Comparison of ENCODE assay signal across 7 cellular contexts in genomic region chr3:52022323-52023100, GRCh38. TPM values are rescaled to one million over a fixed set of nuclear protein-coding genes. Genes with fewer than 3 reads are reported as not detected.
DNase-seq lines count a peak whose midpoint lies in the region; ATAC-seq and TF ChIP-seq lines count a peak whose summit lies in the region.
"Had no signal": no experiment of that assay in that cellular context is flagged by ENCODE, and none has a peak within 500 bp of the region (broad histone marks: within the 10 kb centered on the region; RNA-seq: fewer than 3 reads in every experiment).

No MANE protein-coding gene starts in this region.

- H3K36me3 ChIP-seq in tibial nerve, result no peaks in the 10 kb centered on the region

- 45 to 55% methylated on average over 18 to 20 of the region's 20 CpGs for WGBS in tibial nerve, 2 donors

- no peaks in the 10 kb centered on the region for H3K36me3 Mint-ChIP-seq in activated T-helper 17 cell treated with anti-CD3 and anti-CD28 coated beads, Interleukin-2, amount 50 U/mL, for 72 hours (ENCODE audit: low read depth)

- DNase-seq in NCI-H524 (lab: John Stamatoyannopoulos, UW) (peak; percentile 59 to 76), NCI-H524 treated with DMSO at 0.1 percent for 48 hours (lab: John Stamatoyannopoulos, UW) (no peak), left cardiac atrium (peak; percentile 58), tibial nerve (ENCODE audit: low spot score in 2 of 2) (no peak), NCI-H2081 (lab: John Stamatoyannopoulos, UW) (no peak)
- DNase-seq: activated CD4-positive, alpha-beta T cell treated with anti-CD3 and anti-CD28 coated beads, Interleukin-2, amount 10 ng/mL, durations not matched to agents 24 days and 14 days had no signal

- H3K4me3 Mint-ChIP-seq in activated T-helper 17 cell treated with anti-CD3 and anti-CD28 coated beads, Interleukin-2, amount 50 U/mL, for 72 hours, result no peak overlapping the region
- H3K4me3 Mint-ChIP-seq: activated CD4-positive, alpha-beta T cell treated with anti-CD3 and anti-CD28 coated beads, Interleukin-2, amount 10 ng/mL, durations not matched to agents 24 days and 14 days had no signal

- H3K27me3 ChIP-seq in tibial nerve, result no peaks in the 10 kb centered on the region

- peak in 1 of 2 donors; percentile 36 for TF ChIP-seq EP300 in tibial nerve (IDR thresholded peaks at IDR 0.05)

- H3K27ac ChIP-seq in tibial nerve, result peak overlapping the region in 3 of 4 donors; percentile 15 to 94 (median 88)

- no peak for TF ChIP-seq POLR2A in tibial nerve (IDR thresholded peaks at IDR 0.05)

- no peak overlapping the region for H3K4me3 ChIP-seq in tibial nerve

- ATAC-seq in left cardiac atrium, result peak; percentile 27 to 29
- ATAC-seq in activated T-helper 17 cell treated with anti-CD3 and anti-CD28 coated beads, Interleukin-2, amount 50 U/mL, for 72 hours (replicated peaks), result no peak

- no peaks in the 10 kb centered on the region for H3K9me3 ChIP-seq in tibial nerve

- H3K9me3 Mint-ChIP-seq in activated T-helper 17 cell treated with anti-CD3 and anti-CD28 coated beads, Interleukin-2, amount 50 U/mL, for 72 hours, result no peaks in the 10 kb centered on the region
- H3K9me3 Mint-ChIP-seq: activated CD4-positive, alpha-beta T cell treated with anti-CD3 and anti-CD28 coated beads, Interleukin-2, amount 10 ng/mL, durations not matched to agents 24 days and 14 days had no signal

- H3K27me3 Mint-ChIP-seq in activated T-helper 17 cell treated with anti-CD3 and anti-CD28 coated beads, Interleukin-2, amount 50 U/mL, for 72 hours, result no peaks in the 10 kb centered on the region
- H3K27me3 Mint-ChIP-seq: activated CD4-positive, alpha-beta T cell treated with anti-CD3 and anti-CD28 coated beads, Interleukin-2, amount 10 ng/mL, durations not matched to agents 24 days and 14 days had no signal

- no peak overlapping the region for H3K27ac Mint-ChIP-seq in activated T-helper 17 cell treated with anti-CD3 and anti-CD28 coated beads, Interleukin-2, amount 50 U/mL, for 72 hours
- H3K27ac Mint-ChIP-seq: activated CD4-positive, alpha-beta T cell treated with anti-CD3 and anti-CD28 coated beads, Interleukin-2, amount 10 ng/mL, durations not matched to agents 24 days and 14 days had no signal

- peak in 1 of 5 experiments; percentile 6 for TF ChIP-seq CTCF in tibial nerve (IDR thresholded peaks at IDR 0.05)

- intact Hi-C loops in left cardiac atrium (cut with DNase I), result no loop called here

- peaks cover 0 to 77% (median 32%) of the 10 kb centered on the region in 4 donors for H3K4me1 ChIP-seq in tibial nerve

- peaks cover 17% of the 10 kb centered on the region for H3K4me1 Mint-ChIP-seq in activated T-helper 17 cell treated with anti-CD3 and anti-CD28 coated beads, Interleukin-2, amount 50 U/mL, for 72 hours

RNA-seq across cellular contexts. Expression of gene RPL29, which starts 26.8 kb away (rescaled TPM):
- total RNA-seq in left cardiac atrium, result 100 to 1,000 TPM; 586 to 682 TPM
- 1,000 to 10,000 TPM in 3 of 4 donors, 100 to 1,000 TPM in 1; 809 to 1,472 (median 1,336) TPM for total RNA-seq in tibial nerve
- 1,000 to 10,000 TPM; 1,433 to 1,498 TPM for total RNA-seq in activated T-helper 17 cell treated with anti-CD3 and anti-CD28 coated beads, Interleukin-2, amount 50 U/mL, for 72 hours

RNA-seq across cellular contexts. Expression of gene DUSP7, which starts 33.9 kb away (rescaled TPM):
- total RNA-seq in left cardiac atrium, result 10 to 100 TPM; 24.6 to 39.3 TPM
- total RNA-seq in tibial nerve, result 10 to 100 TPM in 3 of 4 donors, 1 to 10 TPM in 1; 8.1 to 15.0 (median 11.5) TPM
- total RNA-seq in activated T-helper 17 cell treated with anti-CD3 and anti-CD28 coated beads, Interleukin-2, amount 50 U/mL, for 72 hours, result 10 to 100 TPM; 19.3 to 25.1 TPM

RNA-seq across cellular contexts. Expression of gene ACY1, which starts 39.2 kb away (rescaled TPM):
- total RNA-seq in left cardiac atrium (10 to 100 TPM; 21.8 to 24.8 TPM), tibial nerve (10 to 100 TPM; 32.2 to 61.0 (median 45.6) TPM)
- 10 to 100 TPM; 39.5 to 49.9 TPM for total RNA-seq in activated T-helper 17 cell treated with anti-CD3 and anti-CD28 coated beads, Interleukin-2, amount 50 U/mL, for 72 hours

RNA-seq across cellular contexts. Expression of gene ABHD14A, which starts 47.6 kb away (rescaled TPM):
- 10 to 100 TPM; 18.1 to 18.3 TPM for total RNA-seq in left cardiac atrium
- 10 to 100 TPM; 20.1 to 52.7 (median 22.6) TPM for total RNA-seq in tibial nerve
- 10 to 100 TPM; 10.5 to 11.1 TPM for total RNA-seq in activated T-helper 17 cell treated with anti-CD3 and anti-CD28 coated beads, Interleukin-2, amount 50 U/mL, for 72 hours

RNA-seq across cellular contexts. Expression of gene ABHD14B, which starts 48.7 kb away (rescaled TPM):
- 10 to 100 TPM; 22.0 to 22.1 TPM for total RNA-seq in left cardiac atrium
- 10 to 100 TPM; 37.5 to 61.4 (median 50.0) TPM for total RNA-seq in tibial nerve
- total RNA-seq in activated T-helper 17 cell treated with anti-CD3 and anti-CD28 coated beads, Interleukin-2, amount 50 U/mL, for 72 hours, result 10 to 100 TPM; 34.4 to 42.0 TPM

Comparison
In these comparisons a context has a peak if more than half of its experiments do, and no peak if none do; other contexts are left out.
1. DNase-seq: peak in NCI-H524 (2 of 2) and left cardiac atrium (single experiment); none in NCI-H524 treated with DMSO at 0.1 percent for 48 hours (single experiment), tibial nerve (0 of 2) and NCI-H2081 (0 of 2).